In the genomic region with DNA sequence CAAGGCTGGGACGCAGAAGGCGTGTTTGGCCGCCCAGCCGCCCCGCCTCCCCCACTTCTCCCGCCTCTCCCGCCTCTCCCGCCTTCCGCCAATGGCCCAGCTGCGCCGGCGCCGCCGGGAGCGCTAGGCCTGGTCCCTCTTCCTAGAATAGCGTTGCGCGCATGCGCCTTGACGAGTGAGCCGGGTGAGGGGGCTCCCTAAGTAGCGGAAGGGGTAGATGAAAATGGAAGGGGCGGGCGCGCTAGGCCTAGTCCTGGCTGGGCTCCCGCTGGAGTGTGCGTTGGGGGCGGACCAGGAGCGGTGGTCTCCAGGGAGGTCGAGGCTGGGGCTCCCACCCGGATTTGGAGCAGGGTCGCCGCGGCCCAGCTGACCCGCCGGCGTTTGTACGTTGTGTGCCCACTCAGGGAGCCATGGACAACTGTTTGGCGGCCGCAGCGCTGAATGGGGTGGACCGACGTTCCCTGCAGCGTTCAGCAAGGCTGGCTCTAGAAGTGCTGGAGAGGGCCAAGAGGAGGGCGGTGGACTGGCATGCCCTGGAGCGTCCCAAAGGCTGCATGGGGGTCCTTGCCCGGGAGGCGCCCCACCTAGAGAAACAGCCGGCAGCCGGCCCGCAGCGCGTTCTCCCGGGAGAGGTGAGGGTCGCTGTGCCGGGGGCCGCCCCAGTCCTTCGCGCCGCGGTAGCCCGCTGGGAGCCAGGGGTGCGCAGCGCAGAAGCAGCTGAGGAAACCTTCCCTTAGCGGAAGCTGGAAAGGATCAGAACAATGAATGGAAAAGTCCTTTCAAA, we compare ENCODE assay signal across 8 cellular contexts. TPM values are rescaled to one million over a fixed set of nuclear protein-coding genes. Genes with fewer than 3 reads are reported as not detected.
DNase-seq lines count a peak whose midpoint lies in the region; ATAC-seq and TF ChIP-seq lines count a peak whose summit lies in the region.

A gene with protein sequence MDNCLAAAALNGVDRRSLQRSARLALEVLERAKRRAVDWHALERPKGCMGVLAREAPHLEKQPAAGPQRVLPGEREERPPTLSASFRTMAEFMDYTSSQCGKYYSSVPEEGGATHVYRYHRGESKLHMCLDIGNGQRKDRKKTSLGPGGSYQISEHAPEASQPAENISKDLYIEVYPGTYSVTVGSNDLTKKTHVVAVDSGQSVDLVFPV (plus strand): TSS at position 150 of the 784 bp plus-strand sequence. CDS start 261 bp downstream, at position 411.

- H3K9me3 Mint-ChIP-seq in GM23338 = no peaks in the 10 kb centered on the region
- H3K9me3 Mint-ChIP-seq in natural killer cell = no peaks in the 10 kb centered on the region

- H3F3A ChIP-seq in DOHH2 (ENCODE audit: control insufficient read depth, insufficient read depth) (peaks cover 6% of the 10 kb centered on the region; the same call in 1 of the 2 replicates), GM23338 (replicated peaks; ENCODE audit: low read depth) (peaks cover 4% of the 10 kb centered on the region; the same call in 1 of the 2 replicates), Loucy (ENCODE audit: low read depth) (no peaks in the 10 kb centered on the region)

- intact Hi-C loops in natural killer cell (cut with micrococcal nuclease) = loop anchor here (5.0 kb wide), 1 partner anchor 46 kb away; no protein-coding TSS in a partner anchor

- peak; percentile 99 for DNase-seq in GM23338 (ENCODE audit: low spot score)
- peak; percentile 71 for DNase-seq in activated T-helper 9 cell treated with anti-CD3 and anti-CD28 coated beads, Interleukin-2, amount 50 U/mL, for 16 hours (ENCODE audit: low read depth)
- peak; percentile 90 for DNase-seq in fibroblast of peridontal ligament (ENCODE audit: extremely low read depth)
- peak; percentile 44 for DNase-seq in natural killer cell
- peak; percentile 40 to 72 (median 65) for DNase-seq in stimulated activated naive CD4-positive, alpha-beta T cell (lab: John Stamatoyannopoulos, UW)

- H3K4me3 ChIP-seq in DOHH2 (ENCODE audit: low read length) (peak within 1 kb of the TSS; percentile 100), GM23338 (peak within 1 kb of the TSS; percentile 91), Loucy (ENCODE audit: low read length, poor library complexity, severe bottlenecking) (peak within 1 kb of the TSS; percentile 100)

- H3K4me3 Mint-ChIP-seq in GM23338 (peak within 1 kb of the TSS; percentile 85), natural killer cell (peak within 1 kb of the TSS; percentile 97)

- H3K36me3 ChIP-seq in DOHH2 (ENCODE audit: control insufficient read depth, low read length) = peaks cover 34% of the 10 kb centered on the region
- peaks cover 1% of the 10 kb centered on the region; the same call in 1 of the 2 replicates for H3K36me3 ChIP-seq in GM23338 (ENCODE audit: insufficient read depth)
- no peaks in the 10 kb centered on the region; the same call in 1 of the 2 replicates for H3K36me3 ChIP-seq in Loucy (ENCODE audit: insufficient read depth, low read length)

- peak; percentile 72 for TF ChIP-seq POLR2A in Raji (IDR thresholded peaks at IDR 0.05; ENCODE audit: insufficient read depth, low read depth, low read length)

- H3K36me3 Mint-ChIP-seq in GM23338 (ENCODE audit: low read depth) (peaks cover 21% of the 10 kb centered on the region), natural killer cell (no peaks in the 10 kb centered on the region)

- H3K9me3 ChIP-seq in DOHH2 (ENCODE audit: control insufficient read depth, insufficient read depth, low read length) (no peaks in the 10 kb centered on the region), Loucy (ENCODE audit: insufficient read depth, low read depth, low read length) (no peaks in the 10 kb centered on the region)

- peak within 1 kb of the TSS; percentile 81; the same call in 1 of the 2 replicates for H3K27ac Mint-ChIP-seq in GM23338
- H3K27ac Mint-ChIP-seq in natural killer cell = peak within 1 kb of the TSS in 1 of 2 donors; percentile 83

- H3K9me2 ChIP-seq in DOHH2 (replicated peaks; ENCODE audit: control insufficient read depth, low read length) (no peaks in the 10 kb centered on the region), GM23338 (ENCODE audit: insufficient read depth) (no peaks in the 10 kb centered on the region), Loucy (replicated peaks; ENCODE audit: low read depth, low read length) (no peaks in the 10 kb centered on the region)

- H4K20me1 ChIP-seq in DOHH2 (ENCODE audit: control insufficient read depth, insufficient read depth, low read depth, low read length) = peaks cover 5% of the 10 kb centered on the region; the same call in 1 of the 2 replicates
- H4K20me1 ChIP-seq in GM23338 (replicated peaks; ENCODE audit: insufficient read depth) = no peaks in the 10 kb centered on the region
- peaks cover 4% of the 10 kb centered on the region for H4K20me1 ChIP-seq in Loucy (ENCODE audit: insufficient read depth, low read length, poor library complexity, severe bottlenecking)

- H3K27ac ChIP-seq in DOHH2 (ENCODE audit: low read depth, low read length) = peak within 1 kb of the TSS; percentile 69
- H3K27ac ChIP-seq in GM23338 (ENCODE audit: low read depth) = peak within 1 kb of the TSS; percentile 81; the same call in 1 of the 2 replicates

- H3K4me2 ChIP-seq in DOHH2 (ENCODE audit: low read length) (peak within 1 kb of the TSS; percentile 90), GM23338 (peak within 1 kb of the TSS; percentile 96), Loucy (ENCODE audit: low read depth, low read length, poor library complexity, severe bottlenecking) (peak within 1 kb of the TSS; percentile 87)

- H3K27me3 ChIP-seq in DOHH2 (ENCODE audit: control insufficient read depth, low read length) (no peaks in the 10 kb centered on the region), GM23338 (ENCODE audit: insufficient read depth) (peaks cover 25% of the 10 kb centered on the region), Loucy (ENCODE audit: insufficient read depth, low read length, poor library complexity, severe bottlenecking) (no peaks in the 10 kb centered on the region)

- TF ChIP-seq CTCF in DOHH2 (IDR thresholded peaks at IDR 0.05; ENCODE audit: low read depth, low read length, poor library complexity, severe bottlenecking) (no peak), GM23338 (conservative IDR thresholded peaks at IDR 0.05; ENCODE audit: low read depth in 2 of 2) (no peak), Loucy (conservative IDR thresholded peaks at IDR 0.05; ENCODE audit: low read length) (no peak), natural killer cell (IDR thresholded peaks at IDR 0.05) (no peak)

- peaks cover 36% of the 10 kb centered on the region for H3K79me2 ChIP-seq in DOHH2 (ENCODE audit: control insufficient read depth, low read length)
- H3K79me2 ChIP-seq in GM23338 (replicated peaks; ENCODE audit: insufficient read depth) = no peaks in the 10 kb centered on the region
- peaks cover 22% of the 10 kb centered on the region for H3K79me2 ChIP-seq in Loucy (ENCODE audit: insufficient read depth, low read length)

- ATAC-seq in GM23338 = peak; percentile 89
- ATAC-seq in natural killer cell = peak; percentile 66 to 86 (median 78)

- peak within 1 kb of the TSS; percentile 99 for H2AFZ ChIP-seq in GM23338
- peak within 1 kb of the TSS; percentile 98 for H2AFZ ChIP-seq in Loucy (ENCODE audit: low read length)

- H3K9ac ChIP-seq in Loucy (ENCODE audit: low read depth, low read length, poor library complexity, severe bottlenecking) = peak within 1 kb of the TSS; percentile 97

- peaks cover 20% of the 10 kb centered on the region for H3K27me3 Mint-ChIP-seq in GM23338 (ENCODE audit: insufficient read depth, low read depth, poor library complexity)
- peaks cover 12 to 13% of the 10 kb centered on the region in 2 donors for H3K27me3 Mint-ChIP-seq in natural killer cell (ENCODE audit: low read depth in 2 of 2)

- peaks cover 27% of the 10 kb centered on the region for H3K4me1 Mint-ChIP-seq in GM23338
- H3K4me1 Mint-ChIP-seq in natural killer cell = peaks cover 21 to 33% of the 10 kb centered on the region in 2 donors

- peaks cover 43% of the 10 kb centered on the region for H3K4me1 ChIP-seq in DOHH2 (ENCODE audit: control insufficient read depth, low read length)
- peaks cover 11% of the 10 kb centered on the region for H3K4me1 ChIP-seq in GM23338 (ENCODE audit: insufficient read depth)
- H3K4me1 ChIP-seq in Loucy (ENCODE audit: insufficient read depth, low read length, poor library complexity, severe bottlenecking) = peaks cover 24% of the 10 kb centered on the region

TF ChIP-seq in GM23338, 12 proteins besides CTCF, POLR2A, EP300 and RAD21 (continues in another document):
- peak; percentile 88 for TF ChIP-seq POLR2AphosphoS5 (IDR thresholded peaks at IDR 0.05; ENCODE audit: low read depth)
- no peak for TF ChIP-seq ZNF331 (CRISPR knock-in tag; IDR thresholded peaks at IDR 0.05; ENCODE audit: low read depth)
- no peak for TF ChIP-seq JUNB (IDR thresholded peaks at IDR 0.05; ENCODE audit: unreplicated experiment)
- 0 out of 2 replicates have a peak, but pooled peaks have one; percentile 10 for TF ChIP-seq CREB1 (CRISPR knock-in tag; IDR thresholded peaks at IDR 0.05; ENCODE audit: low read depth)
- TF ChIP-seq ZNF114 (CRISPR knock-in tag; IDR thresholded peaks at IDR 0.05) = no peak
- TF ChIP-seq STAT1 (IDR thresholded peaks at IDR 0.05; ENCODE audit: unreplicated experiment) = no peak
- TF ChIP-seq, protein P1, sequence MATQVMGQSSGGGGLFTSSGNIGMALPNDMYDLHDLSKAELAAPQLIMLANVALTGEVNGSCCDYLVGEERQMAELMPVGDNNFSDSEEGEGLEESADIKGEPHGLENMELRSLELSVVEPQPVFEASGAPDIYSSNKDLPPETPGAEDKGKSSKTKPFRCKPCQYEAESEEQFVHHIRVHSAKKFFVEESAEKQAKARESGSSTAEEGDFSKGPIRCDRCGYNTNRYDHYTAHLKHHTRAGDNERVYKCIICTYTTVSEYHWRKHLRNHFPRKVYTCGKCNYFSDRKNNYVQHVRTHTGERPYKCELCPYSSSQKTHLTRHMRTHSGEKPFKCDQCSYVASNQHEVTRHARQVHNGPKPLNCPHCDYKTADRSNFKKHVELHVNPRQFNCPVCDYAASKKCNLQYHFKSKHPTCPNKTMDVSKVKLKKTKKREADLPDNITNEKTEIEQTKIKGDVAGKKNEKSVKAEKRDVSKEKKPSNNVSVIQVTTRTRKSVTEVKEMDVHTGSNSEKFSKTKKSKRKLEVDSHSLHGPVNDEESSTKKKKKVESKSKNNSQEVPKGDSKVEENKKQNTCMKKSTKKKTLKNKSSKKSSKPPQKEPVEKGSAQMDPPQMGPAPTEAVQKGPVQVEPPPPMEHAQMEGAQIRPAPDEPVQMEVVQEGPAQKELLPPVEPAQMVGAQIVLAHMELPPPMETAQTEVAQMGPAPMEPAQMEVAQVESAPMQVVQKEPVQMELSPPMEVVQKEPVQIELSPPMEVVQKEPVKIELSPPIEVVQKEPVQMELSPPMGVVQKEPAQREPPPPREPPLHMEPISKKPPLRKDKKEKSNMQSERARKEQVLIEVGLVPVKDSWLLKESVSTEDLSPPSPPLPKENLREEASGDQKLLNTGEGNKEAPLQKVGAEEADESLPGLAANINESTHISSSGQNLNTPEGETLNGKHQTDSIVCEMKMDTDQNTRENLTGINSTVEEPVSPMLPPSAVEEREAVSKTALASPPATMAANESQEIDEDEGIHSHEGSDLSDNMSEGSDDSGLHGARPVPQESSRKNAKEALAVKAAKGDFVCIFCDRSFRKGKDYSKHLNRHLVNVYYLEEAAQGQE (IDR thresholded peaks at IDR 0.05; ENCODE audit: unreplicated experiment) = no peak

RNA-seq across cellular contexts. Expression of the gene that starts here (rescaled TPM):
- total RNA-seq in GM23338 (2014; rRNA removed; shearing (Covaris generic)) = 14.0 and 16.7 TPM in 2 replicates
- polyA plus RNA-seq in GM23338 (2016; fragmentation: Nextera tagmentation; extraction: Ambion mirVana) = 11.1 and 11.2 TPM in 2 replicates
- total RNA-seq in natural killer cell = 1 to 10 TPM; 4.0 to 7.0 (median 4.0) TPM

Comparison
In these comparisons a context has a peak if more than half of its experiments do, and no peak if none do; other contexts are left out.
1. Peak in every context shown above with its lines: DNase-seq, ATAC-seq, H3K4me3 ChIP-seq and H3K27ac ChIP-seq.
2. DNase-seq: peak in every context shown above with its lines; median percentile 99 in GM23338; 90 in fibroblast of peridontal ligament; 71 in activated T-helper 9 cell treated with anti-CD3 and anti-CD28 coated beads, Interleukin-2, amount 50 U/mL, for 16 hours; 65 in stimulated activated naive CD4-positive, alpha-beta T cell; 44 in natural killer cell.